1 cellular context compared by ENCODE assay signal in the genomic region with DNA sequence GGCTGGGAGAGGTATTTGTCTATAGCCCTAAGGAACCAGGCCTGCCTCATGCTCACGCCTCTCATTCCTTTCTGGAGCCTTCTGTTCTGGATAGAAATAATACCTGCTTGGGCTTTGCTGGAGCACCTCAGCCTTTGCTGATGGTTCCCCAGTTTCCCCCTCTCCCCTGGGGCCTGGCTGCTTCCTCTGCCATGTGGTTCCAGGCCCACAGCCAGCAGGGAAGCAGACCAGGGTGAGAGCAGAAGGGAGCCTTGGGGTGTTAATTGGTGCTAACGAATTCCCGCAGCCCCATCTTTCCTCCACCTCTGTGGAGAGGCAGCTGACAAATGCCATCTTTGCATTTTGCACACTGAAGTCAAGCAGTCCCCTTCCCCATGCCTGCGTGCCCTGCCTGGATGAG.
TF ChIP-seq lines count a peak whose summit lies in the region.

No MANE protein-coding gene starts in this region.

TF ChIP-seq in GM23338, 12 proteins besides CTCF, POLR2A, EP300 and RAD21 (continued from another document):
- TF ChIP-seq ZNF462 (CRISPR knock-in tag; IDR thresholded peaks at IDR 0.05) (no peak), ETS1 (IDR thresholded peaks at IDR 0.05) (no peak), ZNF331 (CRISPR knock-in tag; IDR thresholded peaks at IDR 0.05; ENCODE audit: low read depth) (no peak), NANOG (IDR thresholded peaks at IDR 0.05; ENCODE audit: borderline replicate concordance) (no peak)
